In genomic region chr9:28547469-28547981, GRCh38 we compare ENCODE assay signal across 38 cellular contexts.
"Had no signal": no experiment of that assay in that cellular context is flagged by ENCODE, and none has a peak within 500 bp of the region (broad histone marks: within the 10 kb centered on the region; RNA-seq: fewer than 3 reads in every experiment).

No MANE protein-coding gene starts in this region.

- H3K9me3 ChIP-seq: ascending aorta had no signal

- H3K27me3 Mint-ChIP-seq: activated B cell treated with CpG ODN at 0.5 μM for 24 hours; activated CD4-positive, alpha-beta memory T cell treated with anti-CD3 and anti-CD28 coated beads, Interleukin-2, amount 10 ng/mL, durations not matched to agents 7 days and 5 days; activated CD4-positive, alpha-beta T cell treated with anti-CD3 and anti-CD28 coated beads for 36 hours; activated CD4-positive, alpha-beta T cell treated with anti-CD3 and anti-CD28 coated beads, Interleukin-2, amount 10 ng/mL, durations not matched to agents 7 days and 5 days; activated CD8-positive, alpha-beta memory T cell treated with anti-CD3 and anti-CD28 coated beads, Interleukin-2, amount 10 ng/mL, durations not matched to agents 7 days and 5 days; activated naive CD4-positive, alpha-beta T cell treated with anti-CD3 and anti-CD28 coated beads, Interleukin-2, amount 10 ng/mL, durations not matched to agents 7 days and 5 days; activated naive CD4-positive, alpha-beta T cell treated with anti-CD3 and anti-CD28 coated beads, Interleukin-2, amount 50 U/mL, for 24 hours; activated naive CD8-positive, alpha-beta T cell; activated naive CD8-positive, alpha-beta T cell treated with anti-CD3 and anti-CD28 coated beads, Interleukin-2, amount 10 ng/mL, durations not matched to agents 7 days and 5 days; activated naive CD8-positive, alpha-beta T cell treated with anti-CD3 and anti-CD28 coated beads, Interleukin-2, amount 50 U/mL, for 24 hours; activated T-cell treated with anti-CD3 and anti-CD28 coated beads, Interleukin-2, amount 50 U/mL, for 24 hours; brain; central memory CD8-positive, alpha-beta T cell had no signal

- H3K27ac Mint-ChIP-seq: activated B cell treated with CpG ODN at 0.5 μM for 24 hours; activated CD4-positive, alpha-beta memory T cell treated with anti-CD3 and anti-CD28 coated beads, Interleukin-2, amount 10 ng/mL, durations not matched to agents 7 days and 5 days; activated CD4-positive, alpha-beta T cell treated with anti-CD3 and anti-CD28 coated beads for 36 hours; activated CD4-positive, alpha-beta T cell treated with anti-CD3 and anti-CD28 coated beads, Interleukin-2, amount 10 ng/mL, durations not matched to agents 7 days and 5 days; activated CD8-positive, alpha-beta memory T cell treated with anti-CD3 and anti-CD28 coated beads, Interleukin-2, amount 10 ng/mL, durations not matched to agents 7 days and 5 days; activated CD8-positive, alpha-beta T cell treated with anti-CD3 and anti-CD28 coated beads, Interleukin-2, amount 10 ng/mL, durations not matched to agents 7 days and 5 days; activated naive CD4-positive, alpha-beta T cell treated with anti-CD3 and anti-CD28 coated beads, Interleukin-2, amount 10 ng/mL, durations not matched to agents 7 days and 5 days; activated naive CD4-positive, alpha-beta T cell treated with anti-CD3 and anti-CD28 coated beads, Interleukin-2, amount 50 U/mL, for 24 hours; activated naive CD8-positive, alpha-beta T cell; activated naive CD8-positive, alpha-beta T cell treated with anti-CD3 and anti-CD28 coated beads, Interleukin-2, amount 10 ng/mL, durations not matched to agents 7 days and 5 days; activated naive CD8-positive, alpha-beta T cell treated with anti-CD3 and anti-CD28 coated beads, Interleukin-2, amount 50 U/mL, for 24 hours; activated T-cell treated with anti-CD3 and anti-CD28 coated beads, Interleukin-2, amount 50 U/mL, for 24 hours; activated T-helper 2 cell treated with anti-CD3 and anti-CD28 coated beads, Interferon-gamma antibody, Interleukin-2, Interleukin-4, amounts not matched to agents 10 μg/mL and 5 μg/mL and 100 μg/mL, durations not matched to agents 14 hours and 24 hours and 36 hours; brain; T-helper 1 cell treated with Interleukin-12 subunit alpha and Interleukin-12 subunit beta and Interleukin-4 antibody, amounts not matched to agents 30 μg/mL and 1 μg/mL, for 36 hours; T-helper 2 cell treated with Interferon-gamma antibody and Interleukin-4, amounts not matched to agents 5 μg/mL and 100 μg/mL, for 36 hours had no signal

- H3K36me3 ChIP-seq: ascending aorta, cardiac muscle cell, colonic mucosa had no signal

- DNase-seq: activated B cell treated with CpG ODN at 0.5 μM for 24 hours; activated CD4-positive, alpha-beta memory T cell treated with anti-CD3 and anti-CD28 coated beads, Interleukin-2, amount 10 ng/mL, durations not matched to agents 7 days and 5 days; activated CD4-positive, alpha-beta T cell treated with anti-CD3 and anti-CD28 coated beads for 1 hour; activated CD4-positive, alpha-beta T cell treated with anti-CD3 and anti-CD28 coated beads for 36 hours; activated CD4-positive, alpha-beta T cell treated with anti-CD3 and anti-CD28 coated beads for 48 hours; activated CD4-positive, alpha-beta T cell treated with anti-CD3 and anti-CD28 coated beads, Interleukin-2, amount 10 ng/mL, durations not matched to agents 7 days and 5 days; activated CD4-positive, alpha-beta T cell treated with anti-CD3 and anti-CD28 coated beads, Interleukin-2, amount 50 U/mL, for 48 hours; activated CD8-positive, alpha-beta memory T cell treated with anti-CD3 and anti-CD28 coated beads for 24 hours; activated CD8-positive, alpha-beta memory T cell treated with anti-CD3 and anti-CD28 coated beads, Interleukin-2, amount 10 ng/mL, durations not matched to agents 7 days and 5 days; activated CD8-positive, alpha-beta memory T cell treated with anti-CD3 and anti-CD28 coated beads, Interleukin-2, amount 50 U/mL, for 48 hours; activated CD8-positive, alpha-beta T cell treated with anti-CD3 and anti-CD28 coated beads, Interleukin-2, amount 10 ng/mL, durations not matched to agents 7 days and 5 days; activated effector memory CD4-positive, alpha-beta T cell treated with Interleukin-2 at 50 U/mL for 16 hours; activated gamma-delta T cell; activated naive CD4-positive, alpha-beta T cell treated with anti-CD3 and anti-CD28 coated beads, Interleukin-2, amount 10 ng/mL, durations not matched to agents 7 days and 5 days; activated naive CD4-positive, alpha-beta T cell treated with Interleukin-2 at 50 U/mL for 16 hours; activated naive CD8-positive, alpha-beta T cell treated with anti-CD3 and anti-CD28 coated beads, Interleukin-2, amount 10 ng/mL, durations not matched to agents 7 days and 5 days; activated naive CD8-positive, alpha-beta T cell treated with anti-CD3 and anti-CD28 coated beads, Interleukin-2, amount 50 U/mL, for 24 hours; activated T-cell treated with anti-CD3 and anti-CD28 coated beads, Interleukin-2, amount 50 U/mL, for 24 hours; activated T-cell treated with anti-CD3 and anti-CD28 coated beads, Interleukin-2, amount 50 U/mL, for 48 hours; amygdala; anterior cingulate cortex; caudate nucleus; cerebellar nuclear complex; colonic mucosa; T-helper 2 cell; T-helper 9 cell had no signal

- H3K4me3 ChIP-seq: ascending aorta, cardiac muscle cell, colonic mucosa had no signal

- H3K4me3 Mint-ChIP-seq: activated B cell treated with CpG ODN at 0.5 μM for 24 hours; activated CD4-positive, alpha-beta memory T cell treated with anti-CD3 and anti-CD28 coated beads, Interleukin-2, amount 10 ng/mL, durations not matched to agents 7 days and 5 days; activated CD4-positive, alpha-beta T cell treated with anti-CD3 and anti-CD28 coated beads for 36 hours; activated CD4-positive, alpha-beta T cell treated with anti-CD3 and anti-CD28 coated beads, Interleukin-2, amount 10 ng/mL, durations not matched to agents 7 days and 5 days; activated CD8-positive, alpha-beta memory T cell treated with anti-CD3 and anti-CD28 coated beads, Interleukin-2, amount 10 ng/mL, durations not matched to agents 7 days and 5 days; activated CD8-positive, alpha-beta T cell treated with anti-CD3 and anti-CD28 coated beads, Interleukin-2, amount 10 ng/mL, durations not matched to agents 7 days and 5 days; activated naive CD4-positive, alpha-beta T cell treated with anti-CD3 and anti-CD28 coated beads, Interleukin-2, amount 10 ng/mL, durations not matched to agents 7 days and 5 days; activated naive CD4-positive, alpha-beta T cell treated with anti-CD3 and anti-CD28 coated beads, Interleukin-2, amount 50 U/mL, for 24 hours; activated naive CD8-positive, alpha-beta T cell; activated naive CD8-positive, alpha-beta T cell treated with anti-CD3 and anti-CD28 coated beads, Interleukin-2, amount 10 ng/mL, durations not matched to agents 7 days and 5 days; activated naive CD8-positive, alpha-beta T cell treated with anti-CD3 and anti-CD28 coated beads, Interleukin-2, amount 50 U/mL, for 24 hours; activated T-cell treated with anti-CD3 and anti-CD28 coated beads, Interleukin-2, amount 50 U/mL, for 24 hours; brain; central memory CD8-positive, alpha-beta T cell; T-helper 1 cell treated with Interleukin-12 subunit alpha and Interleukin-12 subunit beta and Interleukin-4 antibody, amounts not matched to agents 30 μg/mL and 1 μg/mL, for 36 hours; T-helper 2 cell treated with Interferon-gamma antibody and Interleukin-4, amounts not matched to agents 5 μg/mL and 100 μg/mL, for 36 hours had no signal

- H3K4me1 ChIP-seq: ascending aorta, colonic mucosa had no signal

- ATAC-seq: activated CD4-positive, alpha-beta T cell treated with anti-CD3 and anti-CD28 coated beads for 36 hours; activated CD4-positive, CD25-positive, alpha-beta regulatory T cell treated with anti-CD3 and anti-CD28 coated beads, Interleukin-2, amount 50 U/mL, for 24 hours; activated CD8-positive, alpha-beta memory T cell treated with anti-CD3 and anti-CD28 coated beads, Interleukin-2, amount 10 ng/mL, durations not matched to agents 7 days and 5 days; activated CD8-positive, alpha-beta T cell treated with anti-CD3 and anti-CD28 coated beads, Interleukin-2, amount 10 ng/mL, durations not matched to agents 7 days and 5 days; activated naive CD8-positive, alpha-beta T cell treated with anti-CD3 and anti-CD28 coated beads, Interleukin-2, amount 50 U/mL, for 24 hours had no signal

- H3K27me3 ChIP-seq: ascending aorta, cardiac muscle cell, colonic mucosa had no signal

- FAIRE-seq: TTC549 had no signal

- H3K4me1 Mint-ChIP-seq: activated B cell treated with CpG ODN at 0.5 μM for 24 hours; activated CD4-positive, alpha-beta memory T cell treated with anti-CD3 and anti-CD28 coated beads, Interleukin-2, amount 10 ng/mL, durations not matched to agents 7 days and 5 days; activated CD4-positive, alpha-beta T cell treated with anti-CD3 and anti-CD28 coated beads for 36 hours; activated CD4-positive, alpha-beta T cell treated with anti-CD3 and anti-CD28 coated beads, Interleukin-2, amount 10 ng/mL, durations not matched to agents 7 days and 5 days; activated CD8-positive, alpha-beta memory T cell treated with anti-CD3 and anti-CD28 coated beads, Interleukin-2, amount 10 ng/mL, durations not matched to agents 7 days and 5 days; activated naive CD4-positive, alpha-beta T cell treated with anti-CD3 and anti-CD28 coated beads, Interleukin-2, amount 10 ng/mL, durations not matched to agents 7 days and 5 days; activated naive CD4-positive, alpha-beta T cell treated with anti-CD3 and anti-CD28 coated beads, Interleukin-2, amount 50 U/mL, for 24 hours; activated naive CD8-positive, alpha-beta T cell treated with anti-CD3 and anti-CD28 coated beads, Interleukin-2, amount 10 ng/mL, durations not matched to agents 7 days and 5 days; activated naive CD8-positive, alpha-beta T cell treated with anti-CD3 and anti-CD28 coated beads, Interleukin-2, amount 50 U/mL, for 24 hours; brain; central memory CD8-positive, alpha-beta T cell had no signal

- H3K9me3 Mint-ChIP-seq: activated CD4-positive, alpha-beta memory T cell treated with anti-CD3 and anti-CD28 coated beads, Interleukin-2, amount 10 ng/mL, durations not matched to agents 7 days and 5 days; activated CD4-positive, alpha-beta T cell treated with anti-CD3 and anti-CD28 coated beads, Interleukin-2, amount 10 ng/mL, durations not matched to agents 7 days and 5 days had no signal

- H3K27ac ChIP-seq: ascending aorta, cardiac muscle cell, colonic mucosa, VCaP had no signal

- H3K36me3 Mint-ChIP-seq: activated CD8-positive, alpha-beta memory T cell treated with anti-CD3 and anti-CD28 coated beads, Interleukin-2, amount 10 ng/mL, durations not matched to agents 7 days and 5 days; activated naive CD4-positive, alpha-beta T cell treated with anti-CD3 and anti-CD28 coated beads, Interleukin-2, amount 10 ng/mL, durations not matched to agents 7 days and 5 days; activated naive CD4-positive, alpha-beta T cell treated with anti-CD3 and anti-CD28 coated beads, Interleukin-2, amount 50 U/mL, for 24 hours; activated naive CD8-positive, alpha-beta T cell; activated naive CD8-positive, alpha-beta T cell treated with anti-CD3 and anti-CD28 coated beads, Interleukin-2, amount 10 ng/mL, durations not matched to agents 7 days and 5 days; brain had no signal
